Comparison of ENCODE assay signal across 9 cellular contexts in the genomic region with DNA sequence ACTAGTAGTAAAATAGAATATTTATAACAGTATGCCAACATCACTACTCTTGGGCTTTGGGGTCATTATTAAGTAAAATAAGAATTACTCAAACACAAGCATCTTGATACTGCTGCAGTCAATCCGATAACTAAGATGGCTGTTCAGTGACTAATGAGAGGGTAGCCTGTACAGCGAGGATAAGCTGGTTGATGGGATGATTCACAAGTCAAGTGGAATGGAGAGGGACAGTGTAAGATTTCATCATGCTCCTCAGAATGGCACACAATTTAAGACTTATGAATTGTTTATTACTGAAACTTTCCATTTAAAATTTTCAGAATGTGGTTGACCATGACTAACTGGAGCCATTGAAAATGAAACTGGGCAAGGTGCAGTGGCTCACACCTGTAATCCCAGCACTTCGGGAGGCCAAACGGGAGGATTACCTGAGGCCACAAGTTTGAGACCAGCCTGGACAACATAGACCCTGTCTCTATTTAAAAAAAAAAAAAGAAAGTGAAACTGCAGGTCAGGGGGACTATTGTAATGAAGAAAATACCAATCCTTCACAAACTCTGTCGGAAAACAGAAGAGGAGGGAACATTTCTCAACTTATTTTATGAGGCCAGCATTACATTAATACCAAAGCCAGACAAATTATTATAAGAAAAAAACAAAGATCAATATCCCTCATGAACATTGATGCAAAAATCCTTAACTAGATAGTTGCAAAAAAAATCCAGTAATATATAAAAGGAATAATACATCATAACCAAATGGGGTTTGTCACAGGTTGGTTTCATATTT. TPM values are rescaled to one million over a fixed set of nuclear protein-coding genes. Genes with fewer than 3 reads are reported as not detected.
DNase-seq lines count a peak whose midpoint lies in the region; ATAC-seq, FAIRE-seq and TF ChIP-seq lines count a peak whose summit lies in the region.
"Had no signal": no experiment of that assay in that cellular context is flagged by ENCODE, and none has a peak within 500 bp of the region (broad histone marks: within the 10 kb centered on the region; RNA-seq: fewer than 3 reads in every experiment).

No MANE protein-coding gene starts in this region.

- ATAC-seq in left lobe of liver, result no peak

- H3K4me3 ChIP-seq in astrocyte (ENCODE audit: insufficient read depth, low read depth, low read length), result peak overlapping the region; percentile 3
- H3K4me3 ChIP-seq in effector memory CD4-positive, alpha-beta T cell (ENCODE audit: insufficient read depth, low read depth, low read length, poor library complexity, severe bottlenecking), result no peak overlapping the region

- peak overlapping the region; percentile 59 for H3K4me2 ChIP-seq in astrocyte (ENCODE audit: low read length)

- H4K20me1 ChIP-seq in astrocyte (ENCODE audit: insufficient read depth, low read length), result peaks cover 34% of the 10 kb centered on the region

- no peaks in the 10 kb centered on the region for H3K27me3 Mint-ChIP-seq in astrocyte (ENCODE audit: low read depth, unreplicated experiment)

- no peaks in the 10 kb centered on the region for H3K9me3 ChIP-seq in astrocyte (ENCODE audit: insufficient read depth, low read depth, low read length)
- no peaks in the 10 kb centered on the region for H3K9me3 ChIP-seq in effector memory CD4-positive, alpha-beta T cell (ENCODE audit: control insufficient read depth, low read length)

- peaks cover 23% of the 10 kb centered on the region for H3K4me1 Mint-ChIP-seq in astrocyte (ENCODE audit: low read depth, unreplicated experiment)

- no peak for TF ChIP-seq CTCF in astrocyte (IDR thresholded peaks at IDR 0.05; ENCODE audit: insufficient read depth, low read depth, low read length)

- H3K27me3 ChIP-seq in astrocyte (ENCODE audit: insufficient read depth, low read length), result no peaks in the 10 kb centered on the region
- H3K27me3 ChIP-seq in effector memory CD4-positive, alpha-beta T cell (replicated peaks; ENCODE audit: control insufficient read depth, insufficient read depth, low read length, poor library complexity, severe bottlenecking), result no peaks in the 10 kb centered on the region

- peaks cover 93% of the 10 kb centered on the region for H3K79me2 ChIP-seq in astrocyte (ENCODE audit: insufficient read depth, low read length)

- peaks cover 9% of the 10 kb centered on the region for H3K36me3 Mint-ChIP-seq in astrocyte (ENCODE audit: low read depth, unreplicated experiment)

- peak overlapping the region; percentile 76 for H3K27ac ChIP-seq in astrocyte (ENCODE audit: low read depth, low read length)
- no peak overlapping the region for H3K27ac ChIP-seq in effector memory CD4-positive, alpha-beta T cell (ENCODE audit: insufficient read depth, low read length, poor library complexity, severe bottlenecking)
- H3K27ac ChIP-seq: parathyroid adenoma had no signal

- H3K4me3 Mint-ChIP-seq in astrocyte (ENCODE audit: unreplicated experiment), result no peak overlapping the region

- peak; percentile 33 for FAIRE-seq in HTR-8/SVneo (lab: Jason Lieb, UNC)
- no peak for FAIRE-seq in astrocyte (lab: Jason Lieb, UNC)

- peak overlapping the region; percentile 100 for H3K27ac Mint-ChIP-seq in astrocyte (ENCODE audit: unreplicated experiment)

- no peak overlapping the region for H2AFZ ChIP-seq in astrocyte (ENCODE audit: low read depth, low read length)
- H2AFZ ChIP-seq: parathyroid adenoma had no signal

- no peaks in the 10 kb centered on the region for H3K36me3 ChIP-seq in astrocyte (ENCODE audit: insufficient read depth, low read length)
- H3K36me3 ChIP-seq in effector memory CD4-positive, alpha-beta T cell (ENCODE audit: control insufficient read depth, insufficient read depth, low read length), result no peaks in the 10 kb centered on the region

- H3K9ac ChIP-seq in astrocyte (ENCODE audit: low read length), result peak overlapping the region; percentile 34
- H3K9ac ChIP-seq: parathyroid adenoma had no signal

- peaks cover 21% of the 10 kb centered on the region for H3K4me1 ChIP-seq in astrocyte (ENCODE audit: insufficient read depth, low read length)
- H3K4me1 ChIP-seq in effector memory CD4-positive, alpha-beta T cell (ENCODE audit: control insufficient read depth, insufficient read depth, low read length, poor library complexity, severe bottlenecking), result no peaks in the 10 kb centered on the region

- peak; percentile 48 for DNase-seq in activated CD4-positive, alpha-beta T cell treated with anti-CD3 and anti-CD28 coated beads for 48 hours
- DNase-seq in activated CD4-positive, alpha-beta T cell treated with anti-CD3 and anti-CD28 coated beads for 1 hour, result no peak
- DNase-seq in HTR-8/SVneo (ENCODE audit: insufficient read length, low spot score) (peak; percentile 81), astrocyte (ENCODE audit: low read depth) (peak; percentile 94), left lobe of liver (ENCODE audit: low spot score) (no peak), iPS-NIHi7 (ENCODE audit: extremely low spot score) (no peak)
- peak; percentile 45 for DNase-seq in stimulated activated CD4-positive, alpha-beta T cell treated with anti-CD3 and anti-CD28 coated beads, Interleukin-4, amount 100 ng/mL, for 24 hours
- no peak for DNase-seq in effector memory CD4-positive, alpha-beta T cell

- H3K9me3 Mint-ChIP-seq in astrocyte (ENCODE audit: unreplicated experiment), result no peaks in the 10 kb centered on the region

RNA-seq across cellular contexts. Expression of gene AVL9, which starts 11.2 kb away (rescaled TPM):
- total RNA-seq in astrocyte, result 28.2 and 31.9 TPM in 2 replicates
- total RNA-seq in left lobe of liver, result 17.1 TPM

RNA-seq across cellular contexts. Expression of gene LSM5, which starts 16.3 kb away (rescaled TPM):
- total RNA-seq in astrocyte (31.7 and 36.2 TPM in 2 replicates), left lobe of liver (20.5 TPM)

Comparison
In these comparisons a context has a peak if more than half of its experiments do, and no peak if none do; other contexts are left out.
1. DNase-seq: peak in activated CD4-positive, alpha-beta T cell treated with anti-CD3 and anti-CD28 coated beads for 48 hours (single experiment), HTR-8/SVneo (single experiment), astrocyte (single experiment) and stimulated activated CD4-positive, alpha-beta T cell treated with anti-CD3 and anti-CD28 coated beads, Interleukin-4, amount 100 ng/mL, for 24 hours (single experiment); none in activated CD4-positive, alpha-beta T cell treated with anti-CD3 and anti-CD28 coated beads for 1 hour (single experiment), effector memory CD4-positive, alpha-beta T cell (0 of 3), left lobe of liver (single experiment) and iPS-NIHi7 (single experiment).